ENCODE assay signal across 1 cellular context in the genomic region with DNA sequence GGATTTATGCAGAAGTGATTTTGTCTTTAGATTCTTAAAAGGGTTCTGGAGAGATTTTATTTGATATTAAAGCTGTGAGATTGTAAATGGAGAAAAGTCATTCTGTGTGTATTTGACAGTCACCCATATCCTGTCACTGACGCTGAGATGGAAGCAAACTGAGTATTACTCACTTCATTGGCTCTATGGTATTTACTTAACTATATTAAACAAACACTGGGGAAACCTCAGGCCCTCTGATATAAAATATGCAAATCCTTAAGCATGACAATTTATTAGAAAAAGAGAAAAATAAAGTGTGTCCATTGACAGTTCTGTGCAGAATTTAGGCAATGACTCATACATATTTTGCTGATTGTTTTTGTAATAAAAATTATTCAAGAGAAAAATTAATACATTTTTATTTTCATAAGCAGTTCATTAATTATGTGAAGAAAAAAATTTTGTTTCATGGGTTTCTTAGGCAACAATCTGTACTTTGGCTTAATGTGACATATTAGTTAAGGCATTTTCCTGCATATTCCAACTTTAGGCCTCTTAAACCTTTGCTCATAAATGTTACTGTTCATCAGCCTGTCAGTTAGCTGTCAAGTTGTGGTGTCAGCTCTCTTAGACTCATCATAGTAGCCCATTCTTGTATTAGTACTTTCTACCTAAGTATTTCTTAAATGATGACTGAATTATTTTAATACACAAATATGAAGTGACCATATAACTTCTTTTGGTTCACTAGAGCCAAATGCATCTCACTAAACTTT.
TF ChIP-seq lines count a peak whose summit lies in the region.

No MANE protein-coding gene starts in this region.

TF ChIP-seq in IMR-90, 13 proteins besides CTCF, POLR2A, EP300 and RAD21:
- TF ChIP-seq CHD1 (IDR thresholded peaks at IDR 0.05; ENCODE audit: low read depth, low read length) (no peak), RFX5 (IDR thresholded peaks at IDR 0.05; ENCODE audit: low read depth, low read length) (no peak), MAZ (IDR thresholded peaks at IDR 0.05; ENCODE audit: borderline replicate concordance, low read depth, low read length) (no peak), NFE2L2 (IDR thresholded peaks at IDR 0.05; ENCODE audit: low read depth, low read length) (no peak), FOS (IDR thresholded peaks at IDR 0.05; ENCODE audit: low read depth, low read length) (no peak), BHLHE40 (IDR thresholded peaks at IDR 0.05; ENCODE audit: low read depth, low read length) (no peak), MAFK (IDR thresholded peaks at IDR 0.05; ENCODE audit: low read depth, low read length) (no peak), MXI1 (IDR thresholded peaks at IDR 0.05; ENCODE audit: borderline replicate concordance, low read depth, low read length) (no peak), RCOR1 (IDR thresholded peaks at IDR 0.05; ENCODE audit: insufficient replicate concordance, low read length) (no peak), CEBPB (IDR thresholded peaks at IDR 0.05; ENCODE audit: low read depth, low read length) (no peak), SMC3 (IDR thresholded peaks at IDR 0.05; ENCODE audit: low read depth, low read length) (no peak)
- TF ChIP-seq, protein P1, sequence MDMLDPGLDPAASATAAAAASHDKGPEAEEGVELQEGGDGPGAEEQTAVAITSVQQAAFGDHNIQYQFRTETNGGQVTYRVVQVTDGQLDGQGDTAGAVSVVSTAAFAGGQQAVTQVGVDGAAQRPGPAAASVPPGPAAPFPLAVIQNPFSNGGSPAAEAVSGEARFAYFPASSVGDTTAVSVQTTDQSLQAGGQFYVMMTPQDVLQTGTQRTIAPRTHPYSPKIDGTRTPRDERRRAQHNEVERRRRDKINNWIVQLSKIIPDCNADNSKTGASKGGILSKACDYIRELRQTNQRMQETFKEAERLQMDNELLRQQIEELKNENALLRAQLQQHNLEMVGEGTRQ (IDR thresholded peaks at IDR 0.05; ENCODE audit: low read depth, low read length): no peak
- TF ChIP-seq, protein P2, sequence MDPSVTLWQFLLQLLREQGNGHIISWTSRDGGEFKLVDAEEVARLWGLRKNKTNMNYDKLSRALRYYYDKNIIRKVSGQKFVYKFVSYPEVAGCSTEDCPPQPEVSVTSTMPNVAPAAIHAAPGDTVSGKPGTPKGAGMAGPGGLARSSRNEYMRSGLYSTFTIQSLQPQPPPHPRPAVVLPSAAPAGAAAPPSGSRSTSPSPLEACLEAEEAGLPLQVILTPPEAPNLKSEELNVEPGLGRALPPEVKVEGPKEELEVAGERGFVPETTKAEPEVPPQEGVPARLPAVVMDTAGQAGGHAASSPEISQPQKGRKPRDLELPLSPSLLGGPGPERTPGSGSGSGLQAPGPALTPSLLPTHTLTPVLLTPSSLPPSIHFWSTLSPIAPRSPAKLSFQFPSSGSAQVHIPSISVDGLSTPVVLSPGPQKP (IDR thresholded peaks at IDR 0.05; ENCODE audit: borderline replicate concordance, low read depth, low read length): no peak
TF ChIP-seq in IMR-90: peak in this region for 0.
